25 cellular contexts compared by ENCODE assay signal in genomic region chr9:114093031-114093471, GRCh38. TPM values are rescaled to one million over a fixed set of nuclear protein-coding genes. Genes with fewer than 3 reads are reported as not detected.
DNase-seq lines count a peak whose midpoint lies in the region; ATAC-seq and TF ChIP-seq lines count a peak whose summit lies in the region.
"Had no signal": no experiment of that assay in that cellular context is flagged by ENCODE, and none has a peak within 500 bp of the region (broad histone marks: within the 10 kb centered on the region; RNA-seq: fewer than 3 reads in every experiment).

No MANE protein-coding gene starts in this region.

- ATAC-seq in natural killer cell = no peak
- ATAC-seq: K562, PC-3, Right ventricle myocardium inferior, SK-N-SH treated with all-trans-retinoic acid at 6 μM for 48 hours had no signal

- H2BK20ac ChIP-seq in H9 (ENCODE audit: low read depth, low read length, poor library complexity, severe bottlenecking) = no peak overlapping the region

- H3K27me3 ChIP-seq in H9 (ENCODE audit: insufficient read depth, low read length) = peaks cover 3% of the 10 kb centered on the region; the same call in 1 of the 2 replicates
- peaks cover 17% of the 10 kb centered on the region for H3K27me3 ChIP-seq in osteoblast (ENCODE audit: insufficient read depth, low read length)
- H3K27me3 ChIP-seq: SJCRH30 had no signal

- no peaks in the 10 kb centered on the region for H3K79me1 ChIP-seq in H9 (ENCODE audit: insufficient read depth, low read depth, low read length, poor library complexity, severe bottlenecking)

- H2BK15ac ChIP-seq in H9 (ENCODE audit: low read depth, low read length) = no peak overlapping the region

- H3K4me2 ChIP-seq in H9 (ENCODE audit: insufficient read depth, insufficient read length, low read length) = no peak overlapping the region
- no peak overlapping the region for H3K4me2 ChIP-seq in osteoblast (ENCODE audit: insufficient read depth, low read length)

- DNase-seq in H9 (peak; percentile 11), islet precursor cell (peak; percentile 49), osteoblast (ENCODE audit: insufficient read length, low spot score, missing footprints) (peak; percentile 60), NCI-H524 treated with DMSO at 0.1 percent for 48 hours (lab: John Stamatoyannopoulos, UW) (no peak), natural killer cell (no peak), NCI-H146 (lab: John Stamatoyannopoulos, UW) (no peak), DMS153 (lab: John Stamatoyannopoulos, UW) (no peak)
- DNase-seq: C1 segment of cervical spinal cord; CD4-positive, alpha-beta memory T cell; COR-L47; Kasumi-1; NCI-H1092 treated with DMSO at 0.1 percent for 48 hours; NCI-H1436; NCI-H187 treated with DMSO at 0.1 percent for 48 hours; NCI-H446; NCI-H526; NCI-H82; NK-92 treated with Interleukin-12 subunit alpha and Interleukin-12 subunit beta, amount 100 ng/mL, for 24 hours; PC-3; SJCRH30 had no signal

- H3K27ac ChIP-seq in 22Rv1 = 0 out of 2 replicates have a peak overlapping the region, but pooled peaks have one; percentile 10
- H3K27ac ChIP-seq in H9 (ENCODE audit: insufficient read length, low read depth, low read length) = no peak overlapping the region
- no peak overlapping the region for H3K27ac ChIP-seq in osteoblast (ENCODE audit: low read depth, low read length)
- H3K27ac ChIP-seq: SJCRH30 had no signal

- H3K27me3 Mint-ChIP-seq in H9 (ENCODE audit: low read depth) = peaks cover 27% of the 10 kb centered on the region
- H3K27me3 Mint-ChIP-seq in natural killer cell (ENCODE audit: low read depth in 2 of 2) = peaks cover 17 to 20% of the 10 kb centered on the region in 2 donors

- no peak overlapping the region for H3K23ac ChIP-seq in H9 (ENCODE audit: insufficient read length, low read depth, low read length)

- H3K9me3 ChIP-seq in H9 (ENCODE audit: control insufficient read depth, low read depth, low read length) (no peaks in the 10 kb centered on the region), osteoblast (ENCODE audit: low read depth, low read length) (no peaks in the 10 kb centered on the region)
- H3K9me3 ChIP-seq: SJCRH30 had no signal

- TF ChIP-seq CTCF in 22Rv1 (IDR thresholded peaks at IDR 0.05) = no peak
- no peak for TF ChIP-seq CTCF in H9 (conservative IDR thresholded peaks at IDR 0.05)
- TF ChIP-seq CTCF in osteoblast (IDR thresholded peaks at IDR 0.05; ENCODE audit: extremely low read depth, low read depth, low read length) = no peak
- TF ChIP-seq CTCF in natural killer cell (IDR thresholded peaks at IDR 0.05) = no peak

- no peak overlapping the region for H3K4ac ChIP-seq in H9 (ENCODE audit: low read depth, low read length)

- WGBS in H9 (ENCODE audit: extremely low coverage, insufficient read length, low lambda C conversion rate) = no CpG with 5 or more reads among the region's 4 CpGs

- H3K36me3 ChIP-seq in osteoblast (ENCODE audit: insufficient read depth, low read length) = no peaks in the 10 kb centered on the region
- H3K36me3 ChIP-seq: SJCRH30 had no signal

- H3K14ac ChIP-seq in H9 (ENCODE audit: insufficient read depth, low read length) = no peak overlapping the region; the same call in 1 of the 2 replicates

- H3K79me2 ChIP-seq in H9 (ENCODE audit: insufficient read depth, low read length) (no peaks in the 10 kb centered on the region), osteoblast (ENCODE audit: insufficient read depth, low read length) (no peaks in the 10 kb centered on the region)

- H3K4me3 ChIP-seq in osteoblast (ENCODE audit: insufficient read depth, low read length) = no peak overlapping the region
- H3K4me3 ChIP-seq: K562, SJCRH30 had no signal

- H2BK12ac ChIP-seq in H9 (ENCODE audit: insufficient read length, low read depth, low read length) = no peak overlapping the region

- H3K4me1 Mint-ChIP-seq in H9 (peaks cover 0 to 7% of the 10 kb centered on the region in 2 experiments; a peak in 3 of 4 replicates), natural killer cell (peaks cover 0 to 4% of the 10 kb centered on the region in 2 donors)

- H4K5ac ChIP-seq in H9 (ENCODE audit: insufficient read length, low read depth, low read length) = no peak overlapping the region

- H3K9ac ChIP-seq in H9 (ENCODE audit: extremely low read depth, insufficient read length, low read length) = no peak overlapping the region

- H2BK5ac ChIP-seq in H9 (ENCODE audit: insufficient read length, low read length) = no peak overlapping the region

- H2AK5ac ChIP-seq in H9 (ENCODE audit: insufficient read length, low read length) = no peak overlapping the region

- H3K18ac ChIP-seq in H9 (ENCODE audit: insufficient read length, low read depth, low read length) = no peak overlapping the region

- H2BK120ac ChIP-seq in H9 (ENCODE audit: low read depth, low read length, poor library complexity, severe bottlenecking) = no peak overlapping the region

- H4K91ac ChIP-seq in H9 (ENCODE audit: insufficient read length, low read depth, low read length) = no peak overlapping the region

- H3K4me3 Mint-ChIP-seq in H9 (no peak overlapping the region), natural killer cell (no peak overlapping the region)
- H3K4me3 Mint-ChIP-seq: CD4-positive, alpha-beta memory T cell had no signal

- no peak overlapping the region for H4K8ac ChIP-seq in H9 (replicated peaks; ENCODE audit: insufficient read length, low read depth, low read length)

- H3K4me1 ChIP-seq in H9 (ENCODE audit: insufficient read depth, low read length) = 0 out of 2 replicates have a peak, but pooled peaks cover 2% of the 10 kb centered on the region
- no peaks in the 10 kb centered on the region for H3K4me1 ChIP-seq in osteoblast (ENCODE audit: insufficient read depth, low read length)

- H2AFZ ChIP-seq in H9 (ENCODE audit: low read length) (no peak overlapping the region), osteoblast (ENCODE audit: low read length) (no peak overlapping the region)

- H3K9me3 Mint-ChIP-seq in H9 (no peaks in the 10 kb centered on the region; a peak in 2 of 5 replicates), natural killer cell (no peaks in the 10 kb centered on the region)
- H3K9me3 Mint-ChIP-seq: CD4-positive, alpha-beta memory T cell had no signal

- H3K23me2 ChIP-seq in H9 (ENCODE audit: insufficient read length, low read depth, low read length, poor library complexity, severe bottlenecking) = no peaks in the 10 kb centered on the region

- H3K56ac ChIP-seq in H9 (ENCODE audit: insufficient read length, low read depth, low read length) = no peak overlapping the region

- H3K36me3 Mint-ChIP-seq in H9 (ENCODE audit: insufficient read depth in 1 of 3, low read depth in 3 of 3) (peaks cover 0 to 7% (median 2%) of the 10 kb centered on the region in 3 experiments; a peak in 3 of 7 replicates), natural killer cell (no peaks in the 10 kb centered on the region)
- H3K36me3 Mint-ChIP-seq: CD4-positive, alpha-beta memory T cell had no signal

- no peak overlapping the region for H3K27ac Mint-ChIP-seq in H9
- no peak overlapping the region for H3K27ac Mint-ChIP-seq in natural killer cell
- H3K27ac Mint-ChIP-seq: CD4-positive, alpha-beta memory T cell had no signal

- intact Hi-C loops in natural killer cell (cut with micrococcal nuclease) = no loop called here

- H3T11ph ChIP-seq in H9 (ENCODE audit: low read length) = no peak overlapping the region

- H4K20me1 ChIP-seq in H9 (ENCODE audit: control insufficient read depth, insufficient read depth, insufficient read length) = no peaks in the 10 kb centered on the region
- H4K20me1 ChIP-seq in osteoblast (ENCODE audit: insufficient read depth, low read length) = no peaks in the 10 kb centered on the region

RNA-seq across cellular contexts. Expression of gene KIF12, which starts 6.0 kb away (rescaled TPM):
- 1.8 and 3.3 TPM in 2 replicates for total RNA-seq in H9 (2021)
- total RNA-seq in osteoblast = not detected in 2 replicates
- total RNA-seq in natural killer cell = not detected
- total RNA-seq: CD4-positive, alpha-beta memory T cell; HT1080; K562; Right ventricle myocardium inferior; SJCRH30 had no signal

RNA-seq across cellular contexts. Expression of gene AMBP, which starts 15.0 kb away (rescaled TPM):
- total RNA-seq in H9 (2021) (0.20 and 0.81 TPM in 2 replicates), osteoblast (not detected in 2 replicates), natural killer cell (not detected)
- total RNA-seq: CD4-positive, alpha-beta memory T cell; Right ventricle myocardium inferior had no signal

Comparison
In these comparisons a context has a peak if more than half of its experiments do, and no peak if none do; other contexts are left out.
1. DNase-seq: peak in H9 (single experiment), islet precursor cell (single experiment) and osteoblast (single experiment); none in NCI-H524 treated with DMSO at 0.1 percent for 48 hours (single experiment), natural killer cell (single experiment), NCI-H146 (single experiment) and DMS153 (single experiment).